In genomic region chr10:5711637-5712036, GRCh38 we compare ENCODE assay signal across 13 cellular contexts. TPM values are rescaled to one million over a fixed set of nuclear protein-coding genes. Genes with fewer than 3 reads are reported as not detected.
DNase-seq lines count a peak whose midpoint lies in the region; ATAC-seq and TF ChIP-seq lines count a peak whose summit lies in the region.
"Had no signal": no experiment of that assay in that cellular context is flagged by ENCODE, and none has a peak within 500 bp of the region (broad histone marks: within the 10 kb centered on the region; RNA-seq: fewer than 3 reads in every experiment).

No MANE protein-coding gene starts in this region.

- intact Hi-C loops in transverse colon (cut with DNase I; ENCODE audit: low total_unique reads) (no loop called here), vagina (cut with DNase I) (no loop called here)

- no peak for ATAC-seq in activated CD8-positive, alpha-beta memory T cell treated with anti-CD3 and anti-CD28 coated beads, Interleukin-2, amount 10 ng/mL, durations not matched to agents 7 days and 5 days
- ATAC-seq in T-helper 17 cell = peak; percentile 56

- no peaks in the 10 kb centered on the region for H3F3A ChIP-seq in smooth muscle cell (ENCODE audit: low read depth)

- no peaks in the 10 kb centered on the region for H3K9me3 ChIP-seq in T-helper 17 cell (ENCODE audit: control insufficient read depth, low read length, poor library complexity, severe bottlenecking)
- no peaks in the 10 kb centered on the region for H3K9me3 ChIP-seq in smooth muscle cell (replicated peaks; ENCODE audit: low read depth)
- no peaks in the 10 kb centered on the region for H3K9me3 ChIP-seq in transverse colon
- no peaks in the 10 kb centered on the region for H3K9me3 ChIP-seq in vagina
- H3K9me3 ChIP-seq: stomach had no signal

- H3K27me3 ChIP-seq in smooth muscle cell (ENCODE audit: low read depth) (no peaks in the 10 kb centered on the region), transverse colon (no peaks in the 10 kb centered on the region), vagina (no peaks in the 10 kb centered on the region)
- H3K27me3 ChIP-seq: stomach had no signal

- TF ChIP-seq EP300 in transverse colon (IDR thresholded peaks at IDR 0.05; ENCODE audit: low read depth) = no peak

- no peaks in the 10 kb centered on the region for H3K27me3 Mint-ChIP-seq in activated CD8-positive, alpha-beta memory T cell treated with anti-CD3 and anti-CD28 coated beads, Interleukin-2, amount 10 ng/mL, durations not matched to agents 7 days and 5 days
- no peaks in the 10 kb centered on the region for H3K27me3 Mint-ChIP-seq in T-helper 17 cell

- H3K4me3 Mint-ChIP-seq in activated CD8-positive, alpha-beta memory T cell treated with anti-CD3 and anti-CD28 coated beads, Interleukin-2, amount 10 ng/mL, durations not matched to agents 7 days and 5 days = peak overlapping the region; percentile 57
- peak overlapping the region; percentile 68 for H3K4me3 Mint-ChIP-seq in T-helper 17 cell

- CTCF ChIA-PET in activated CD8-positive, alpha-beta memory T cell treated with anti-CD3 and anti-CD28 coated beads, Interleukin-2, amount 10 ng/mL, durations not matched to agents 7 days and 5 days (lab: Charles Lee) = interaction anchor here (1.3 to 1.9 kb wide), 3 partner anchors 20 to 89 kb away, joined by 4 to 6 read pairs (median 4); no protein-coding TSS in a partner anchor

- H3K9me3 Mint-ChIP-seq in activated CD8-positive, alpha-beta memory T cell treated with anti-CD3 and anti-CD28 coated beads, Interleukin-2, amount 10 ng/mL, durations not matched to agents 7 days and 5 days (ENCODE audit: low read depth) = no peaks in the 10 kb centered on the region

- H2AFZ ChIP-seq in smooth muscle cell (ENCODE audit: low read depth) = no peak overlapping the region

- peaks cover 99% of the 10 kb centered on the region for H3K79me2 ChIP-seq in smooth muscle cell (ENCODE audit: low read depth)

- H3K4me1 ChIP-seq in smooth muscle cell (ENCODE audit: low read depth) = no peaks in the 10 kb centered on the region
- H3K4me1 ChIP-seq in transverse colon = peaks cover 0 to 33% (median 8%) of the 10 kb centered on the region in 4 donors
- peaks cover 10% of the 10 kb centered on the region for H3K4me1 ChIP-seq in vagina

- no peak for DNase-seq in activated CD8-positive, alpha-beta memory T cell treated with anti-CD3 and anti-CD28 coated beads, Interleukin-2, amount 10 ng/mL, durations not matched to agents 7 days and 5 days
- no peak for DNase-seq in activated CD8-positive, alpha-beta memory T cell treated with anti-CD3 and anti-CD28 coated beads, Interleukin-2, amount 50 U/mL, for 48 hours
- no peak for DNase-seq in T-helper 17 cell
- DNase-seq in fibroblast of peridontal ligament (ENCODE audit: extremely low read depth) = peak; percentile 21
- DNase-seq in smooth muscle cell (lab: John Stamatoyannopoulos, UW; ENCODE audit: unreplicated experiment) = no peak
- DNase-seq in amygdala (lab: John Stamatoyannopoulos, UW) = no peak
- no peak for DNase-seq in transverse colon
- DNase-seq in vagina (ENCODE audit: extremely low spot score in 2 of 2) = no peak
- DNase-seq: ACHN; DND-41; NCI-H446 treated with DMSO at 0.1 percent for 48 hours; stimulated activated CD4-positive, alpha-beta T cell treated with anti-CD3 and anti-CD28 coated beads, Interleukin-2, amount 100 ng/mL, for 24 hours; stomach had no signal

- H3K36me3 ChIP-seq in smooth muscle cell (ENCODE audit: low read depth) = no peaks in the 10 kb centered on the region
- no peaks in the 10 kb centered on the region for H3K36me3 ChIP-seq in transverse colon
- H3K36me3 ChIP-seq in vagina = no peaks in the 10 kb centered on the region
- H3K36me3 ChIP-seq: stomach had no signal

- peak overlapping the region; percentile 23 for H3K4me2 ChIP-seq in smooth muscle cell

- H4K20me1 ChIP-seq in smooth muscle cell (ENCODE audit: low read depth) = peaks cover 75% of the 10 kb centered on the region

- in situ Hi-C loops in transverse colon (cut with MboI; ENCODE audit: low pct_ligation_motif_present in 1 of 4, low pct_unique_long_range_greater_than_20kb in 1 of 4, low sequenced_read_pairs in 3 of 4) = no loop called here

- 86% methylated on average over 4 of the region's 4 CpGs for WGBS in smooth muscle cell (ENCODE audit: low lambda C conversion rate)
- WGBS in transverse colon (ENCODE audit: low coverage in 1 of 2), 2 donors = 53 to 55% methylated on average over 4 of the region's 4 CpGs

- H3K36me3 Mint-ChIP-seq in activated CD8-positive, alpha-beta memory T cell treated with anti-CD3 and anti-CD28 coated beads, Interleukin-2, amount 10 ng/mL, durations not matched to agents 7 days and 5 days = peaks cover 19% of the 10 kb centered on the region
- H3K36me3 Mint-ChIP-seq in T-helper 17 cell (ENCODE audit: low read depth) = no peaks in the 10 kb centered on the region

- H3K27ac Mint-ChIP-seq in activated CD8-positive, alpha-beta memory T cell treated with anti-CD3 and anti-CD28 coated beads, Interleukin-2, amount 10 ng/mL, durations not matched to agents 7 days and 5 days = peak overlapping the region; percentile 72
- peak overlapping the region; percentile 89 for H3K27ac Mint-ChIP-seq in T-helper 17 cell

- TF ChIP-seq CTCF in smooth muscle cell (IDR thresholded peaks at IDR 0.05; ENCODE audit: borderline replicate concordance, insufficient read depth, poor library complexity, severe bottlenecking) (no peak), transverse colon (IDR thresholded peaks at IDR 0.05) (no peak), vagina (IDR thresholded peaks at IDR 0.05) (no peak)

- no peak overlapping the region for H3K27ac ChIP-seq in smooth muscle cell (ENCODE audit: low read depth)
- H3K27ac ChIP-seq in transverse colon = peak overlapping the region in 1 of 4 donors; percentile 7
- no peak overlapping the region for H3K27ac ChIP-seq in vagina
- H3K27ac ChIP-seq: stomach had no signal

- no peak overlapping the region for H3K9ac ChIP-seq in smooth muscle cell (ENCODE audit: low read depth)

- H3K4me3 ChIP-seq in smooth muscle cell (no peak overlapping the region), transverse colon (peak overlapping the region in 1 of 4 donors; percentile 30), vagina (no peak overlapping the region)

- peaks cover 44% of the 10 kb centered on the region for H3K4me1 Mint-ChIP-seq in activated CD8-positive, alpha-beta memory T cell treated with anti-CD3 and anti-CD28 coated beads, Interleukin-2, amount 10 ng/mL, durations not matched to agents 7 days and 5 days
- H3K4me1 Mint-ChIP-seq in T-helper 17 cell = peaks cover 42% of the 10 kb centered on the region

- TF ChIP-seq POLR2A in transverse colon (IDR thresholded peaks at IDR 0.05) (no peak), vagina (IDR thresholded peaks at IDR 0.05) (no peak)

RNA-seq across cellular contexts. Expression of gene TASOR2, which starts 27.0 kb away (rescaled TPM):
- total RNA-seq in activated CD8-positive, alpha-beta memory T cell treated with anti-CD3 and anti-CD28 coated beads, Interleukin-2, amount 10 ng/mL, durations not matched to agents 7 days and 5 days = 10 to 100 TPM; 52.0 to 56.0 TPM
- total RNA-seq in T-helper 17 cell (10 to 100 TPM; 50.6 to 63.6 TPM), smooth muscle cell (123 and 132 TPM in 2 replicates), transverse colon (100 to 1,000 TPM in 1 of 4 donors, 10 to 100 TPM in 3; 55.0 to 106 (median 75.9) TPM), vagina (51.6 TPM)
- polyA plus RNA-seq in smooth muscle cell = 15.4 and 24.3 TPM in 2 replicates

RNA-seq across cellular contexts. Expression of gene ASB13, which starts 45.2 kb away (rescaled TPM):
- total RNA-seq in activated CD8-positive, alpha-beta memory T cell treated with anti-CD3 and anti-CD28 coated beads, Interleukin-2, amount 10 ng/mL, durations not matched to agents 7 days and 5 days = 1 to 10 TPM; 4.4 to 8.0 TPM
- 10 to 100 TPM in 1 of 2 donors, 1 to 10 TPM in 1; 6.0 to 11.6 TPM for total RNA-seq in T-helper 17 cell
- total RNA-seq in smooth muscle cell = 12.6 and 22.6 TPM in 2 replicates
- 26.4 and 34.7 TPM in 2 replicates for polyA plus RNA-seq in smooth muscle cell
- 10 to 100 TPM; 14.5 to 73.3 (median 61.0) TPM for total RNA-seq in transverse colon
- 17.4 TPM for total RNA-seq in vagina
